ENCODE assay signal across 10 cellular contexts in the genomic region with DNA sequence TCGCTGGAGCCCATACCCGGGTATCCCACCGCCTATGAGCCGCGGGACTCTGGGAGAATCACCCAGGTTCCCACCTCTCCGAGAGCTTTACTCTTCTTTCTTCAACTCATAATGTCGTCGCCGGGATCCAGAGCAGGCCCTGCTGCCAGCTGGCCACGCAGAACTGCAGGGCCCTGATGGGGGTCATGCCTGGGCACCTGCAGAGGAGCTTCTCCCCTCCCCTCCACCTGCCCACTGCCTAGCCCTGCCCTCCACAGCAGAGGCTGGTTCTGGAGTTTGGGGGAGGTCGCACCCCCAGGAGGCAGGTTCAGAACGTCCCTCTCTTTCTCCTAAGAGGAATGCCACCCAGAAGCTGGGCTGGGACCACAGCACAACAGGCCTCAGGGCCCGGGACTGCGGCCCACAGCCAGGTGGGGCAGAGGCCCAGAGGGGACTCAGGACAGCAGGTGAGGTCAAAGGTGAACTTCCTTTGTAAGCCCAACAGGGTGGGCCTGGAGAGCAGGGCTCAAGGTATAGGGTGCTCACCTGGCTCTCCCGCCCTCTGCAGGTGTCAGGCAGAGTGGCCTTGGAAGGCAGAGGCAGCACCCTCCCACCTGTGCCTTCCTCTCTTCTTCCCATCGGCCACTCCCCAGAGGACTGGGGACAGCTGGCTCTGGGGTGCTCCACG. TPM values are rescaled to one million over a fixed set of nuclear protein-coding genes. Genes with fewer than 3 reads are reported as not detected.
DNase-seq lines count a peak whose midpoint lies in the region; ATAC-seq and TF ChIP-seq lines count a peak whose summit lies in the region.
"Had no signal": no experiment of that assay in that cellular context is flagged by ENCODE, and none has a peak within 500 bp of the region (broad histone marks: within the 10 kb centered on the region; RNA-seq: fewer than 3 reads in every experiment).

No MANE protein-coding gene starts in this region.

- no peaks in the 10 kb centered on the region for H3K9me3 Mint-ChIP-seq in chondrocyte (ENCODE audit: low read depth)
- no peaks in the 10 kb centered on the region for H3K9me3 Mint-ChIP-seq in progenitor cell of endocrine pancreas (ENCODE audit: low read depth)

- ATAC-seq in HG03571 (IDR thresholded peaks at IDR 0.05; ENCODE audit: unreplicated experiment): no peak
- ATAC-seq in HG03196 (IDR thresholded peaks at IDR 0.05; ENCODE audit: unreplicated experiment): no peak

- DNase-seq in NCI-H146 (lab: John Stamatoyannopoulos, UW) (peak; percentile 34), NCI-H146 treated with DMSO at 0.1 percent for 48 hours (lab: John Stamatoyannopoulos, UW; ENCODE audit: unreplicated experiment) (no peak), Karpas-422 (no peak), chondrocyte (ENCODE audit: low spot score) (no peak), progenitor cell of endocrine pancreas (ENCODE audit: low spot score, unreplicated experiment) (no peak), occipital lobe (lab: John Stamatoyannopoulos, UW) (no peak)
- DNase-seq: stimulated activated CD4-positive, alpha-beta T cell treated with anti-CD3 and anti-CD28 coated beads, Interleukin-4, amount 100 ng/mL, for 24 hours had no signal

- no peak for TF ChIP-seq CTCF in chondrocyte (IDR thresholded peaks at IDR 0.05)
- peak; percentile 24 for TF ChIP-seq CTCF in progenitor cell of endocrine pancreas (IDR thresholded peaks at IDR 0.05; ENCODE audit: unreplicated experiment)

- no peaks in the 10 kb centered on the region for H4K20me1 ChIP-seq in Karpas-422 (ENCODE audit: insufficient read depth, low read depth, low read length)

- H3K9me3 ChIP-seq in Karpas-422 (ENCODE audit: low read length): no peaks in the 10 kb centered on the region

- H3K36me3 ChIP-seq in Karpas-422 (ENCODE audit: insufficient read depth, low read length): no peaks in the 10 kb centered on the region

- no peaks in the 10 kb centered on the region for H3K27me3 ChIP-seq in Karpas-422 (ENCODE audit: low read length)

- no peak overlapping the region for H3K9ac ChIP-seq in Karpas-422 (ENCODE audit: low read length)

- H3K4me3 ChIP-seq in Karpas-422 (ENCODE audit: low read length): peak overlapping the region; percentile 79; the same call in 1 of the 2 replicates
- H3K4me3 ChIP-seq: lung had no signal

- peak overlapping the region; percentile 4 for H3K4me3 Mint-ChIP-seq in chondrocyte (ENCODE audit: unreplicated experiment)
- no peak overlapping the region for H3K4me3 Mint-ChIP-seq in progenitor cell of endocrine pancreas (ENCODE audit: low read depth)

- no peaks in the 10 kb centered on the region for H3K27me3 Mint-ChIP-seq in chondrocyte (ENCODE audit: low read depth)
- H3K27me3 Mint-ChIP-seq in progenitor cell of endocrine pancreas: no peaks in the 10 kb centered on the region

- H3K27ac ChIP-seq in Karpas-422 (ENCODE audit: low read length): no peak overlapping the region

- H3K27ac Mint-ChIP-seq in chondrocyte (ENCODE audit: unreplicated experiment) (peak overlapping the region; percentile 99), progenitor cell of endocrine pancreas (peak overlapping the region; percentile 84)

- H3K36me3 Mint-ChIP-seq in chondrocyte (ENCODE audit: low read depth) (no peaks in the 10 kb centered on the region), progenitor cell of endocrine pancreas (ENCODE audit: insufficient read depth) (no peaks in the 10 kb centered on the region)

- H3K4me1 Mint-ChIP-seq in chondrocyte (ENCODE audit: low read depth) (peaks cover 48% of the 10 kb centered on the region), progenitor cell of endocrine pancreas (ENCODE audit: low read depth) (peaks cover 32% of the 10 kb centered on the region)

- peaks cover 34% of the 10 kb centered on the region for H3K4me1 ChIP-seq in Karpas-422 (ENCODE audit: low read length)

- no peaks in the 10 kb centered on the region for H3K9me2 ChIP-seq in Karpas-422 (replicated peaks; ENCODE audit: insufficient read depth, low read length)

- H3K4me2 ChIP-seq in Karpas-422 (ENCODE audit: low read depth, low read length, poor library complexity, severe bottlenecking): peak overlapping the region; percentile 93

- no peaks in the 10 kb centered on the region for H3K79me2 ChIP-seq in Karpas-422 (ENCODE audit: low read length)

- H2AFZ ChIP-seq in Karpas-422 (ENCODE audit: low read length): no peak overlapping the region

RNA-seq across cellular contexts. Expression of gene SLC25A45, which starts 1.9 kb away (rescaled TPM):
- total RNA-seq in Karpas-422 (2014; rRNA removed; shearing (Covaris generic); ENCODE audit: low replicate concordance): 6.7 and 9.7 TPM in 2 replicates
- total RNA-seq in chondrocyte (11.7 to 14.4 TPM (median 13.1 TPM) in 3 replicates), progenitor cell of endocrine pancreas (4.0 and 5.3 TPM in 2 replicates), occipital lobe (0.31 TPM)

RNA-seq across cellular contexts. Expression of gene FRMD8, which starts 5.8 kb away (rescaled TPM):
- total RNA-seq in Karpas-422 (2014; rRNA removed; shearing (Covaris generic); ENCODE audit: low replicate concordance): 48.5 and 102 TPM in 2 replicates
- total RNA-seq in chondrocyte (43.6 to 49.6 TPM (median 45.5 TPM) in 3 replicates), progenitor cell of endocrine pancreas (27.3 and 27.5 TPM in 2 replicates), occipital lobe (9.2 TPM)

RNA-seq across cellular contexts. Expression of gene TIGD3, which starts 26.0 kb away (rescaled TPM):
- total RNA-seq in Karpas-422 (2014; rRNA removed; shearing (Covaris generic); ENCODE audit: low replicate concordance): 0.11 and 0.83 TPM in 2 replicates
- 0.10 to 0.18 TPM in 2 of 3 replicates, not detected in the other for total RNA-seq in chondrocyte
- total RNA-seq in progenitor cell of endocrine pancreas: 3.0 and 3.8 TPM in 2 replicates
- total RNA-seq in occipital lobe: 4.5 TPM

RNA-seq across cellular contexts. Expression of gene NEAT1, which starts 42.0 kb away (rescaled TPM):
- total RNA-seq in Karpas-422 (2014; rRNA removed; shearing (Covaris generic); ENCODE audit: low replicate concordance): 36.5 and 74.7 TPM in 2 replicates
- total RNA-seq in chondrocyte (333 to 440 TPM (median 377 TPM) in 3 replicates), progenitor cell of endocrine pancreas (78.8 and 99.9 TPM in 2 replicates), occipital lobe (3.6 TPM)

RNA-seq across cellular contexts. Expression of gene DPF2, which starts 46.9 kb away (rescaled TPM):
- 34.0 and 44.5 TPM in 2 replicates for total RNA-seq in Karpas-422 (2014; rRNA removed; shearing (Covaris generic); ENCODE audit: low replicate concordance)
- total RNA-seq in chondrocyte: 49.7 to 52.3 TPM (median 49.9 TPM) in 3 replicates
- 81.9 and 96.5 TPM in 2 replicates for total RNA-seq in progenitor cell of endocrine pancreas
- 21.7 TPM for total RNA-seq in occipital lobe
